12 cellular contexts compared by ENCODE assay signal in the genomic region with DNA sequence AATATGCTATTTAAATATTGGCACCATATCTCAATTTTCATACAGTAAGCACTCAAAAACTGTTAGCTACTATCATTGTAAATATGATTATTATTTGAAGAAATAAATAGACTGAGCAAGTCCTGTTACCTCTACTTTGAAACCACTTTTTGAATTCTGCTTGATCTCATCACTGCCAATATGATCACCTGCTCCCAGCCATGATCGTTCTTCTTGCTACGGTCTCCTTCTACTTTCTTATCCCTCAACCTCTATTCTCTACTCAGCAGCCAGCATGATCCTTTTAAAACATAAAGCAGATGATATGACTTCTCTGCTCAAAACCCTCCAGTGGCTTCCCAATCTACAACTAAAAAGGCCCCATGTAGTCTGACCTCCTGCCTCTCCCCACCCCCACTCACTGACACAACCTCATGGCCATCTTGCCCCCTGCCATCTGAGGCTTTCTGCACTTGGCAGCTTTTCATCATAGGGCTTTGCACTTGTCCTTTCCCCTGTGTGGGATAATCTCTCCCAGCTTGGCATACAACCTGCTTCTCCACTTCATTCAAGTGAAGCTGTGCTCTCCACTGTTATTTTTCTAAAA. TPM values are rescaled to one million over a fixed set of nuclear protein-coding genes. Genes with fewer than 3 reads are reported as not detected.
A peak's percentile ranks its signal among the peaks of the same experiment; 100 is the strongest.
DNase-seq lines count a peak whose midpoint lies in the region; ATAC-seq and TF ChIP-seq lines count a peak whose summit lies in the region.
"Had no signal": no experiment of that assay in that cellular context is flagged by ENCODE, and none has a peak within 500 bp of the region (broad histone marks: within the 10 kb centered on the region; RNA-seq: fewer than 3 reads in every experiment).

No MANE protein-coding gene starts in this region.

- BruUV-seq in Calu3 (replicated peaks; lab: Mats Ljungman, UMichigan): no TSS peak

- intact Hi-C loops in Calu3 (cut with micrococcal nuclease; ENCODE audit: unreplicated experiment) (loop anchor here (10.0 kb wide), 1 partner anchor 211 kb away; no protein-coding TSS in a partner anchor), posterior cingulate gyrus (cut with DNase I) (no loop called here)

- H3K9me3 Mint-ChIP-seq in Calu3 (ENCODE audit: low read depth, unreplicated experiment): no peaks in the 10 kb centered on the region
- no peaks in the 10 kb centered on the region for H3K9me3 Mint-ChIP-seq in T-cell

- H3K27me3 Mint-ChIP-seq in Calu3 (ENCODE audit: unreplicated experiment) (peaks cover 11% of the 10 kb centered on the region), T-cell (peaks cover 0 to 3% of the 10 kb centered on the region in 2 donors)

- H3K4me3 Mint-ChIP-seq in Calu3 (ENCODE audit: low read depth, unreplicated experiment) (no peak overlapping the region), T-cell (peak overlapping the region; percentile 74 to 88 (median 81))

- peaks cover 22% of the 10 kb centered on the region for H3K4me1 Mint-ChIP-seq in Calu3 (ENCODE audit: low read depth, unreplicated experiment)
- H3K4me1 Mint-ChIP-seq in T-cell: peaks cover 39 to 50% (median 42%) of the 10 kb centered on the region in 3 donors

- no peak for DNase-seq in Calu3
- DNase-seq in T-cell: no peak
- peak; percentile 59 for DNase-seq in myocyte (ENCODE audit: low read depth)
- no peak for DNase-seq in SKM-1 treated with dmso at 0.1 percent for 144 hours (lab: John Stamatoyannopoulos, UW; ENCODE audit: unreplicated experiment)
- DNase-seq in posterior cingulate gyrus: no peak
- no peak for DNase-seq in DMS114 treated with DMSO at 0.1 percent for 48 hours (lab: John Stamatoyannopoulos, UW; ENCODE audit: unreplicated experiment)
- DNase-seq in A172 (ENCODE audit: low spot score): no peak
- DNase-seq: GOT3, NCI-H748 treated with DMSO at 0.1 percent for 48 hours had no signal

- no peak for TF ChIP-seq CTCF in Calu3 (IDR thresholded peaks at IDR 0.05; ENCODE audit: unreplicated experiment)

- H3K36me3 Mint-ChIP-seq in Calu3 (ENCODE audit: insufficient read depth, unreplicated experiment) (no peaks in the 10 kb centered on the region), T-cell (no peaks in the 10 kb centered on the region)

- CTCF ChIA-PET in Calu3 (lab: Charles Lee) (interaction anchor here (0.7 to 2.7 kb wide), 2 partner anchors 15 to 409 kb away, joined by 3 to 11 read pairs; no protein-coding TSS in a partner anchor), T-cell (lab: Charles Lee) (interaction anchor here (1.0 to 7.5 kb wide), 17 partner anchors 12 to 114 kb away, joined by 3 to 148 read pairs (median 10); no protein-coding TSS in a partner anchor)

- ATAC-seq in GM21423 (IDR thresholded peaks at IDR 0.05; ENCODE audit: unreplicated experiment): peak; percentile 1
- ATAC-seq in T-cell (replicated peaks in 1 of 4): peak; percentile 32 to 52 (median 40)

- POLR2A ChIA-PET in T-cell (lab: Charles Lee): interaction anchor here (0.6 to 1.2 kb wide), 3 partner anchors 13 to 551 kb away, joined by 3 read pairs; no protein-coding TSS in a partner anchor

- H3K27ac Mint-ChIP-seq in Calu3 (ENCODE audit: unreplicated experiment): peak overlapping the region; percentile 27
- H3K27ac Mint-ChIP-seq in T-cell: peak overlapping the region; percentile 99

RNA-seq across cellular contexts. Expression of gene CD34, which starts 27.2 kb away (rescaled TPM):
- total RNA-seq in Calu3 (2022) (0.24 and 0.34 TPM in 2 replicates), T-cell (1 to 10 TPM in 2 of 5 donors, under 1 TPM in 3; 0.57 to 1.6 (median 0.83) TPM), myocyte (4.3 and 7.9 TPM in 2 replicates)
- 10.5 TPM for polyA plus RNA-seq in myocyte (2012)
- 0.22 and 0.76 TPM in 2 replicates for total RNA-seq in A172 (2014; rRNA removed; shearing (Covaris generic))
- total RNA-seq: bronchial epithelial cell, HT1080 had no signal
